8 cellular contexts compared by ENCODE assay signal in the genomic region with DNA sequence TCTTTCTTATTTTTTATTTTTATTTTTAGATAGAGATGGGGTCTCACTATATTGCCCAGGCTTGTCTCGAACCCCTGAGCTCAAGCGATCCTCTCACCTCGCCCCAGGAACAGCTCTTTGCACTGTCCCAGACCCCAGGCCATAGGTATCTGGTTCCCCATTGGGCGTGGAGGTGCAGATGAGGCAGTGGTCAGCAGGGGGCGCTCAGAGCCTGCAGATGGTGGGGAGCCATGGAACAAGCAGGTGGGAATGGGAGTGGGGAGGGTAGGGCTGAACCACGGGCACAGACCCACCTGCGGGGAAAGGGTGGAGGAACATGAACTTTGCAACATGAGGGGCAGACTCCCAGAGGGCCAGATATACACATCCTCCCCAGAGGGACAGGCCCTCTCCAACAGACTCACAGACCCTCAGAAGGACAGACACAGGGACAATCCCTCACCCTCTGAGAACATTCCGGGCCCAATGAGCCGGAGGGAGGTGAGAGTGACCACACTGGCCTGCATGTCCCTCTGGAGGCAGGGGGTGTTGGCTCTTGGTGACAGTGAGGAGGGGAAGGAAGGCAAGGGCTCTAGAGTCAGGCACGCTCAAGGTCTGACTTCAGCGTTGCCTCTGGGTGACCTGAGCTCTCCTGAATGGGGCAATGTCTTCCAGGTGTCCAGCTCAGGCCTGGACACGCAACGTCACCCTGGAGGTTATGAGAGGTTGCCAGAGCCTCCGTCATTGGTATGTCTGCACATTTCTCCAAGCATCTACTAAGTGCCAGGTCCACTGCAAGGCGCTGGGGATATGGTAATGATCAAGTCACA. TPM values are rescaled to one million over a fixed set of nuclear protein-coding genes. Genes with fewer than 3 reads are reported as not detected.
DNase-seq lines count a peak whose midpoint lies in the region; ATAC-seq and TF ChIP-seq lines count a peak whose summit lies in the region.

No MANE protein-coding gene starts in this region.

- CTCF ChIA-PET in CD8-positive, alpha-beta memory T cell (lab: Charles Lee) = interaction anchor here (0.6 to 2.3 kb wide), 7 partner anchors 10 to 824 kb away, joined by 3 to 21 read pairs (median 3); no protein-coding TSS in a partner anchor

- no peaks in the 10 kb centered on the region for H3K79me2 ChIP-seq in OCI-LY3 (ENCODE audit: low read length)
- no peaks in the 10 kb centered on the region for H3K79me2 ChIP-seq in neural cell (replicated peaks; ENCODE audit: insufficient read depth, low read length)

- H3K9me3 ChIP-seq in CD8-positive, alpha-beta memory T cell (ENCODE audit: low read length) = no peaks in the 10 kb centered on the region
- no peaks in the 10 kb centered on the region for H3K9me3 ChIP-seq in OCI-LY3 (ENCODE audit: insufficient read depth, low read length)
- no peaks in the 10 kb centered on the region for H3K9me3 ChIP-seq in neural cell (ENCODE audit: low read length)
- no peaks in the 10 kb centered on the region for H3K9me3 ChIP-seq in stomach

- POLR2A ChIA-PET in CD8-positive, alpha-beta memory T cell (lab: Charles Lee) = no interaction called here

- peak; percentile 99 for TF ChIP-seq RAD21 in neural cell (conservative IDR thresholded peaks at IDR 0.05)

- H3K9ac ChIP-seq in OCI-LY3 (ENCODE audit: low read length) (no peak overlapping the region), neural cell (ENCODE audit: low read length) (no peak overlapping the region)

- H3K27me3 ChIP-seq in CD8-positive, alpha-beta memory T cell (ENCODE audit: insufficient read depth, low read length, poor library complexity, severe bottlenecking) = no peaks in the 10 kb centered on the region
- H3K27me3 ChIP-seq in OCI-LY3 (ENCODE audit: low read depth, low read length) (peaks cover 7% of the 10 kb centered on the region; the same call in 1 of the 2 replicates), neural cell (ENCODE audit: insufficient read depth, low read depth, low read length) (no peaks in the 10 kb centered on the region), stomach (peaks cover 0 to 11% (median 6%) of the 10 kb centered on the region in 3 donors)

- H3K4me3 Mint-ChIP-seq in CD8-positive, alpha-beta memory T cell = no peak overlapping the region
- no peak overlapping the region for H3K4me3 Mint-ChIP-seq in activated T-cell treated with anti-CD3 and anti-CD28 coated beads, Interleukin-2, amount 50 U/mL, for 24 hours

- peak; percentile 48 for ATAC-seq in HG02981 (IDR thresholded peaks at IDR 0.05; ENCODE audit: unreplicated experiment)
- ATAC-seq in GM19328 (IDR thresholded peaks at IDR 0.05; ENCODE audit: unreplicated experiment) = no peak

- no peaks in the 10 kb centered on the region for H3K36me3 ChIP-seq in CD8-positive, alpha-beta memory T cell (ENCODE audit: insufficient read depth, low read length)
- H3K36me3 ChIP-seq in OCI-LY3 (replicated peaks; ENCODE audit: low read depth, low read length) (no peaks in the 10 kb centered on the region), neural cell (ENCODE audit: insufficient read depth, low read length) (no peaks in the 10 kb centered on the region), stomach (no peaks in the 10 kb centered on the region)

- H3K4me1 Mint-ChIP-seq in CD8-positive, alpha-beta memory T cell = peaks cover 26 to 47% (median 35%) of the 10 kb centered on the region in 3 donors
- peaks cover 25% of the 10 kb centered on the region for H3K4me1 Mint-ChIP-seq in activated T-cell treated with anti-CD3 and anti-CD28 coated beads, Interleukin-2, amount 50 U/mL, for 24 hours (ENCODE audit: low read depth)

- H4K20me1 ChIP-seq in OCI-LY3 (ENCODE audit: insufficient read depth, low read length) = no peaks in the 10 kb centered on the region
- no peaks in the 10 kb centered on the region for H4K20me1 ChIP-seq in neural cell (ENCODE audit: insufficient read depth)

- no peak for TF ChIP-seq POLR2A in stomach (IDR thresholded peaks at IDR 0.05)

- peak overlapping the region in 3 of 8 donors; percentile 45 to 91 (median 52) for H3K27ac Mint-ChIP-seq in CD8-positive, alpha-beta memory T cell
- no peak overlapping the region for H3K27ac Mint-ChIP-seq in activated T-cell treated with anti-CD3 and anti-CD28 coated beads, Interleukin-2, amount 50 U/mL, for 24 hours

- H3K4me2 ChIP-seq in OCI-LY3 (ENCODE audit: low read length) (no peak overlapping the region), neural cell (ENCODE audit: low read length) (no peak overlapping the region)

- TF ChIP-seq CTCF in OCI-LY3 (IDR thresholded peaks at IDR 0.05; ENCODE audit: low read depth, low read length) (peak; percentile 98), neural cell (IDR thresholded peaks at IDR 0.05; ENCODE audit: poor library complexity, severe bottlenecking) (peak; percentile 97), stomach (IDR thresholded peaks at IDR 0.05) (peak in 5 of 7 experiments; percentile 86 to 93 (median 90))

- no peaks in the 10 kb centered on the region for H3F3A ChIP-seq in neural cell (ENCODE audit: insufficient read depth, low read length, poor library complexity, severe bottlenecking)

- H3K27ac ChIP-seq in CD8-positive, alpha-beta memory T cell (ENCODE audit: low read depth, low read length) = no peak overlapping the region
- H3K27ac ChIP-seq in OCI-LY3 (ENCODE audit: low read length) (no peak overlapping the region), neural cell (ENCODE audit: low read length) (no peak overlapping the region), stomach (no peak overlapping the region)

- peaks cover 36% of the 10 kb centered on the region for H3K4me1 ChIP-seq in CD8-positive, alpha-beta memory T cell (ENCODE audit: insufficient read depth, low read length)
- H3K4me1 ChIP-seq in OCI-LY3 (ENCODE audit: low read length) = no peaks in the 10 kb centered on the region
- peaks cover 9 to 18% (median 11%) of the 10 kb centered on the region in 4 donors for H3K4me1 ChIP-seq in stomach

- H3K9me3 Mint-ChIP-seq in CD8-positive, alpha-beta memory T cell = peaks cover 0 to 2% (median 0%) of the 10 kb centered on the region in 5 donors
- H3K9me3 Mint-ChIP-seq in activated T-cell treated with anti-CD3 and anti-CD28 coated beads, Interleukin-2, amount 50 U/mL, for 24 hours = no peaks in the 10 kb centered on the region

- no peak overlapping the region for H3K4me3 ChIP-seq in CD8-positive, alpha-beta memory T cell (ENCODE audit: low read length)
- H3K4me3 ChIP-seq in OCI-LY3 (ENCODE audit: low read length) (no peak overlapping the region), neural cell (ENCODE audit: low read length) (no peak overlapping the region), stomach (no peak overlapping the region)

- no peaks in the 10 kb centered on the region for H3K9me2 ChIP-seq in neural cell (ENCODE audit: insufficient read depth, low read length)

- H2AFZ ChIP-seq in OCI-LY3 (ENCODE audit: low read depth, low read length) = no peak overlapping the region
- no peak overlapping the region for H2AFZ ChIP-seq in neural cell (ENCODE audit: low read depth, low read length)

- DNase-seq in CD8-positive, alpha-beta memory T cell = peak; percentile 51 to 77 (median 59)
- DNase-seq in activated T-cell treated with anti-CD3 and anti-CD28 coated beads, Interleukin-2, amount 50 U/mL, for 24 hours = peak; percentile 82
- DNase-seq in fibroblast of gingiva (ENCODE audit: low read depth) = peak; percentile 29
- peak; percentile 85 for DNase-seq in stomach

- 41 to 48% (median 46%) methylated on average over 15 of the region's 15 CpGs for WGBS in stomach, 5 donors

- TF ChIP-seq EP300 in neural cell (conservative IDR thresholded peaks at IDR 0.05; ENCODE audit: poor library complexity, severe bottlenecking) (no peak), stomach (IDR thresholded peaks at IDR 0.05) (no peak)

- H3K36me3 Mint-ChIP-seq in CD8-positive, alpha-beta memory T cell = no peaks in the 10 kb centered on the region
- no peaks in the 10 kb centered on the region for H3K36me3 Mint-ChIP-seq in activated T-cell treated with anti-CD3 and anti-CD28 coated beads, Interleukin-2, amount 50 U/mL, for 24 hours (ENCODE audit: low read depth)

- no peaks in the 10 kb centered on the region for H3K27me3 Mint-ChIP-seq in CD8-positive, alpha-beta memory T cell
- peaks cover 3% of the 10 kb centered on the region for H3K27me3 Mint-ChIP-seq in activated T-cell treated with anti-CD3 and anti-CD28 coated beads, Interleukin-2, amount 50 U/mL, for 24 hours

- intact Hi-C loops in stomach (cut with DNase I; ENCODE audit: low total_unique reads) = loop anchor here (5.0 kb wide), 1 partner anchor 170 kb away; no protein-coding TSS in a partner anchor

TF ChIP-seq in neural cell, 6 proteins besides CTCF, POLR2A, EP300 and RAD21:
- TF ChIP-seq TAF1 (IDR thresholded peaks at IDR 0.05; ENCODE audit: low read depth) = no peak
- peak; percentile 99 for TF ChIP-seq SMC3 (conservative IDR thresholded peaks at IDR 0.05; ENCODE audit: poor library complexity)

RNA-seq across cellular contexts. Expression of gene KRT80, which starts 34.9 kb away (rescaled TPM):
- not detected for total RNA-seq in CD8-positive, alpha-beta memory T cell
- not detected for polyA plus RNA-seq in CD8-positive, alpha-beta memory T cell
- polyA plus RNA-seq in neural cell (not detected in 2 replicates), stomach (1 to 10 TPM in 2 of 3 donors, not detected in 1; 3.1 to 3.7 TPM)
- polyA minus RNA-seq in neural cell = not detected in 2 replicates
- under 1 TPM in 3 of 5 donors, not detected in 2; 0.29 to 0.45 (median 0.37) TPM for total RNA-seq in stomach

Comparison
In these comparisons a context has a peak if more than half of its experiments do, and no peak if none do; other contexts are left out.
1. DNase-seq: peak in every context shown above with its lines; median percentile 85 in stomach; 82 in activated T-cell treated with anti-CD3 and anti-CD28 coated beads, Interleukin-2, amount 50 U/mL, for 24 hours; 59 in CD8-positive, alpha-beta memory T cell; 29 in fibroblast of gingiva.